Comparison of ENCODE assay signal across 9 cellular contexts in genomic region chr16:69089091-69089912, GRCh38. TPM values are rescaled to one million over a fixed set of nuclear protein-coding genes. Genes with fewer than 3 reads are reported as not detected.
A peak's percentile ranks its signal among the peaks of the same experiment; 100 is the strongest.
DNase-seq lines count a peak whose midpoint lies in the region; ATAC-seq and TF ChIP-seq lines count a peak whose summit lies in the region.
"Had no signal": no experiment of that assay in that cellular context is flagged by ENCODE, and none has a peak within 500 bp of the region (broad histone marks: within the 10 kb centered on the region; RNA-seq: fewer than 3 reads in every experiment).

No MANE protein-coding gene starts in this region.

- H2AFZ ChIP-seq in PC-9: peak overlapping the region; percentile 66; the same call in 1 of the 2 replicates

- peaks cover 9% of the 10 kb centered on the region for H3F3A ChIP-seq in PC-9 (ENCODE audit: insufficient read depth, low read depth)

- H3K27me3 ChIP-seq in PC-9 (ENCODE audit: insufficient read depth, low read depth): no peaks in the 10 kb centered on the region
- no peaks in the 10 kb centered on the region for H3K27me3 ChIP-seq in testis

- no peak for TF ChIP-seq POLR2A in erythroblast (IDR thresholded peaks at IDR 0.05; ENCODE audit: low read length)
- no peak for TF ChIP-seq POLR2A in testis (IDR thresholded peaks at IDR 0.05)

- H4K20me1 ChIP-seq in PC-9 (ENCODE audit: insufficient read depth): no peaks in the 10 kb centered on the region

- H3K79me2 ChIP-seq in PC-9 (ENCODE audit: low read depth): no peaks in the 10 kb centered on the region

- ATAC-seq in GM21576 (IDR thresholded peaks at IDR 0.05; ENCODE audit: unreplicated experiment): no peak

- no TSS peak for BruUV-seq in PC-9 (replicated peaks; lab: Mats Ljungman, UMichigan)

- POLR2A ChIA-PET in PC-9 (lab: Charles Lee; ENCODE audit: unreplicated experiment): interaction anchor here (0.6 kb wide), 1 partner anchor 332 kb away, joined by 9 read pairs; no protein-coding TSS in a partner anchor

- H3K4me3 ChIP-seq in PC-9 (peak overlapping the region; percentile 11; the same call in 1 of the 2 replicates), testis (no peak overlapping the region)

- H3K27me3 Mint-ChIP-seq in activated naive CD4-positive, alpha-beta T cell treated with anti-CD3 and anti-CD28 coated beads for 36 hours (ENCODE audit: low read depth): no peaks in the 10 kb centered on the region

- peak overlapping the region; percentile 10 for H3K27ac Mint-ChIP-seq in activated naive CD4-positive, alpha-beta T cell treated with anti-CD3 and anti-CD28 coated beads for 36 hours

- CTCF ChIA-PET in activated naive CD4-positive, alpha-beta T cell treated with anti-CD3 and anti-CD28 coated beads for 36 hours (lab: Charles Lee): interaction anchor here (0.7 kb wide), 1 partner anchor 14 kb away, joined by 3 read pairs; no protein-coding TSS in a partner anchor
- CTCF ChIA-PET in PC-9 (lab: Charles Lee): interaction anchor here (0.6 to 0.8 kb wide), 2 partner anchors 12 to 15 kb away, joined by 3 to 4 read pairs; no protein-coding TSS in a partner anchor

- peaks cover 23% of the 10 kb centered on the region for H3K4me1 ChIP-seq in PC-9 (replicated peaks; ENCODE audit: insufficient read depth)
- peaks cover 6% of the 10 kb centered on the region for H3K4me1 ChIP-seq in testis

- DNase-seq in activated naive CD4-positive, alpha-beta T cell treated with anti-CD3 and anti-CD28 coated beads for 36 hours: no peak
- DNase-seq in activated naive CD4-positive, alpha-beta T cell treated with anti-CD3 and anti-CD28 coated beads, Interleukin-2, amount 50 U/mL, for 16 hours: no peak
- DNase-seq in PC-9: peak; percentile 55 to 62
- peak; percentile 65 to 82 for DNase-seq in erythroblast (lab: John Stamatoyannopoulos, UW)
- DNase-seq in testis: peak; percentile 50
- no peak for DNase-seq in SHP77 treated with DMSO at 0.1 percent for 48 hours (lab: John Stamatoyannopoulos, UW)
- DNase-seq in epidermal melanocyte (ENCODE audit: insufficient read length, low spot score): no peak
- DNase-seq: activated gamma-delta T cell treated with Interleukin-2 at 50 U/mL for 16 hours had no signal

- H3K9me3 ChIP-seq in PC-9 (ENCODE audit: insufficient read depth, low read depth) (no peaks in the 10 kb centered on the region), testis (no peaks in the 10 kb centered on the region)

- TF ChIP-seq CTCF in PC-9 (conservative IDR thresholded peaks at IDR 0.05) (no peak), testis (IDR thresholded peaks at IDR 0.05) (no peak)

- no peak overlapping the region for H3K27ac ChIP-seq in PC-9
- no peak overlapping the region for H3K27ac ChIP-seq in testis

- no peaks in the 10 kb centered on the region for H3K9me2 ChIP-seq in PC-9 (ENCODE audit: insufficient read depth)

- peaks cover 7% of the 10 kb centered on the region for H3K4me1 Mint-ChIP-seq in activated naive CD4-positive, alpha-beta T cell treated with anti-CD3 and anti-CD28 coated beads for 36 hours (ENCODE audit: low read depth)

- peaks cover 2% of the 10 kb centered on the region for H3K36me3 Mint-ChIP-seq in activated naive CD4-positive, alpha-beta T cell treated with anti-CD3 and anti-CD28 coated beads for 36 hours (ENCODE audit: low read depth)

- H3K9me3 Mint-ChIP-seq in activated naive CD4-positive, alpha-beta T cell treated with anti-CD3 and anti-CD28 coated beads for 36 hours: no peaks in the 10 kb centered on the region

- no peak overlapping the region for H3K4me3 Mint-ChIP-seq in activated naive CD4-positive, alpha-beta T cell treated with anti-CD3 and anti-CD28 coated beads for 36 hours

- intact Hi-C loops in activated naive CD4-positive, alpha-beta T cell treated with anti-CD3 and anti-CD28 coated beads for 36 hours (cut with micrococcal nuclease): no loop called here
- intact Hi-C loops in PC-9 (cut with micrococcal nuclease; ENCODE audit: unreplicated experiment) (no loop called here), testis (cut with DNase I; ENCODE audit: low total_unique reads) (no loop called here)

- 54 to 73% methylated on average over 14 to 16 of the region's 16 CpGs for WGBS in testis, 2 donors

- no peaks in the 10 kb centered on the region for H3K36me3 ChIP-seq in PC-9 (ENCODE audit: low read depth)
- no peaks in the 10 kb centered on the region for H3K36me3 ChIP-seq in testis (ENCODE audit: low read depth, missing control alignments)

- peak overlapping the region; percentile 67 for H3K4me2 ChIP-seq in PC-9

RNA-seq across cellular contexts. Expression of gene HAS3, which starts 16.2 kb away (rescaled TPM):
- under 1 TPM; 0.20 to 0.31 TPM for total RNA-seq in activated naive CD4-positive, alpha-beta T cell treated with anti-CD3 and anti-CD28 coated beads for 36 hours
- total RNA-seq in PC-9 (2021): 2.5 and 2.7 TPM in 2 replicates
- 1 to 10 TPM; 4.7 to 7.7 TPM for total RNA-seq in testis
- 4.8 TPM for polyA plus RNA-seq in testis (ENCODE audit: insufficient read depth, low read depth, low replicate concordance)

RNA-seq across cellular contexts. Expression of gene CHTF8, which starts 43.1 kb away (rescaled TPM):
- total RNA-seq in activated naive CD4-positive, alpha-beta T cell treated with anti-CD3 and anti-CD28 coated beads for 36 hours: 100 to 1,000 TPM; 114 to 117 TPM
- total RNA-seq in PC-9 (2021): 126 and 161 TPM in 2 replicates
- 100 to 1,000 TPM; 131 to 147 TPM for total RNA-seq in testis
- 122 TPM for polyA plus RNA-seq in testis (ENCODE audit: insufficient read depth, low read depth, low replicate concordance)

RNA-seq across cellular contexts. Expression of gene UTP4, which starts 43.1 kb away (rescaled TPM):
- 10 to 100 TPM; 62.6 to 69.8 TPM for total RNA-seq in activated naive CD4-positive, alpha-beta T cell treated with anti-CD3 and anti-CD28 coated beads for 36 hours
- total RNA-seq in PC-9 (2021): 42.1 and 45.9 TPM in 2 replicates
- total RNA-seq in testis: 10 to 100 TPM; 72.8 to 78.3 TPM
- polyA plus RNA-seq in testis (ENCODE audit: insufficient read depth, low read depth, low replicate concordance): 80.5 TPM

Comparison
In these comparisons a context has a peak if more than half of its experiments do, and no peak if none do; other contexts are left out.
1. DNase-seq: peak in PC-9 (2 of 2), erythroblast (2 of 2) and testis (single experiment); none in activated naive CD4-positive, alpha-beta T cell treated with anti-CD3 and anti-CD28 coated beads for 36 hours (single experiment), activated naive CD4-positive, alpha-beta T cell treated with anti-CD3 and anti-CD28 coated beads, Interleukin-2, amount 50 U/mL, for 16 hours (single experiment), SHP77 treated with DMSO at 0.1 percent for 48 hours (single experiment) and epidermal melanocyte (single experiment).